Comparison of ENCODE assay signal across 19 cellular contexts in the genomic region with DNA sequence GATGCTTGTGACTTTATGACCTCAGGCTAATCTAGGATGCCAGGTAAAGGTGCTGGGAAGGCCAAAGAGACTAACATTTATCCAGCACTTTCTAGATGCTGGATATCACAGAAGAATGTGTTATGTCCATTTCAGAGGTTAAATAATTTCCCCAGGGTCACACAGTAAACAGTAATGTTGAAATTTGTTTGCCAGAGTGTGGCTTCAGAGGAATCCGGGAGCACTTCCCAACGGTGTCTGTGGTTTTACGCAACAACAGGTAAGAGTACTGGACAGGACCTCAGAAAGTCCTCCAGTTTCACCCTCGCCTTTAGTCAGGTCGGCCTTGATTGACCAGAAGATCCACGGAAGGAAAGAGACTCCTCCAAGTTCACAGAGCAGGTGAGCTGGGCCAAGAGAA. TPM values are rescaled to one million over a fixed set of nuclear protein-coding genes. Genes with fewer than 3 reads are reported as not detected.
DNase-seq lines count a peak whose midpoint lies in the region; ATAC-seq and TF ChIP-seq lines count a peak whose summit lies in the region.
"Had no signal": no experiment of that assay in that cellular context is flagged by ENCODE, and none has a peak within 500 bp of the region (broad histone marks: within the 10 kb centered on the region; RNA-seq: fewer than 3 reads in every experiment).

No MANE protein-coding gene starts in this region.

- H3K4me1 ChIP-seq in HCT116 (ENCODE audit: control insufficient read depth in 1 of 2, insufficient read depth in 2 of 2, low read length in 2 of 2): peaks cover 25 to 36% of the 10 kb centered on the region in 2 experiments
- peaks cover 4% of the 10 kb centered on the region for H3K4me1 ChIP-seq in neural progenitor cell

- peaks cover under 1% of the 10 kb centered on the region for H3K27me3 Mint-ChIP-seq in glutamatergic neuron (ENCODE audit: unreplicated experiment)
- peaks cover 4% of the 10 kb centered on the region for H3K27me3 Mint-ChIP-seq in neural progenitor cell (ENCODE audit: insufficient read depth, low read depth)
- H3K27me3 Mint-ChIP-seq in activated CD8-positive, alpha-beta memory T cell treated with anti-CD3 and anti-CD28 coated beads, Interleukin-2, amount 10 ng/mL, durations not matched to agents 7 days and 5 days: peaks cover 34% of the 10 kb centered on the region

- CTCF ChIA-PET in HCT116 (lab: Charles Lee): no interaction called here
- CTCF ChIA-PET in activated CD8-positive, alpha-beta memory T cell treated with anti-CD3 and anti-CD28 coated beads, Interleukin-2, amount 10 ng/mL, durations not matched to agents 7 days and 5 days (lab: Charles Lee): no interaction called here

- H3K79me2 ChIP-seq in HCT116 (ENCODE audit: insufficient read depth, low read length) (peaks cover 61% of the 10 kb centered on the region), neural progenitor cell (ENCODE audit: low read depth) (peaks cover 30% of the 10 kb centered on the region)

- H3K9me3 ChIP-seq in HCT116 (ENCODE audit: control insufficient read depth in 1 of 2, insufficient read depth in 1 of 2, low read depth in 1 of 2, low read length in 2 of 2) (no peaks in the 10 kb centered on the region), neural progenitor cell (ENCODE audit: low read depth) (no peaks in the 10 kb centered on the region)
- H3K9me3 ChIP-seq: Peyer's patch, tibial artery had no signal

- BruUV-seq in HCT116 (replicated peaks; lab: Mats Ljungman, UMichigan): no TSS peak

- H4K20me1 ChIP-seq in HCT116 (ENCODE audit: insufficient read depth): no peaks in the 10 kb centered on the region
- no peaks in the 10 kb centered on the region for H4K20me1 ChIP-seq in neural progenitor cell (ENCODE audit: low read depth)

- H3K4me3 ChIP-seq in HCT116 (replicated peaks in 1 of 2; ENCODE audit: low read depth in 1 of 2, low read length in 2 of 2): no peak overlapping the region
- H3K4me3 ChIP-seq in neural progenitor cell: no peak overlapping the region

- no peak for TF ChIP-seq POLR2A in HCT116 (IDR thresholded peaks at IDR 0.05; ENCODE audit: borderline replicate concordance, extremely low read depth, insufficient read depth, insufficient read length)

- intact Hi-C loops in HCT116 (cut with micrococcal nuclease): no loop called here

- no peaks in the 10 kb centered on the region for H3K36me3 Mint-ChIP-seq in glutamatergic neuron (ENCODE audit: unreplicated experiment)
- H3K36me3 Mint-ChIP-seq in neural progenitor cell: peaks cover 2% of the 10 kb centered on the region
- H3K36me3 Mint-ChIP-seq in activated CD8-positive, alpha-beta memory T cell treated with anti-CD3 and anti-CD28 coated beads, Interleukin-2, amount 10 ng/mL, durations not matched to agents 7 days and 5 days: peaks cover 2% of the 10 kb centered on the region

- H3K27ac Mint-ChIP-seq in glutamatergic neuron (ENCODE audit: unreplicated experiment): no peak overlapping the region
- no peak overlapping the region for H3K27ac Mint-ChIP-seq in neural progenitor cell
- no peak overlapping the region for H3K27ac Mint-ChIP-seq in activated CD8-positive, alpha-beta memory T cell treated with anti-CD3 and anti-CD28 coated beads, Interleukin-2, amount 10 ng/mL, durations not matched to agents 7 days and 5 days

- DNase-seq in HCT116 (ENCODE audit: low read depth, low spot score) (no peak), glutamatergic neuron (no peak), neural progenitor cell (ENCODE audit: low spot score) (no peak), NCI-H1092 treated with DMSO at 0.1 percent for 48 hours (lab: John Stamatoyannopoulos, UW) (no peak), DMS 273 treated with DMSO at 0.1 percent for 48 hours (lab: John Stamatoyannopoulos, UW) (no peak)
- no peak for DNase-seq in stimulated activated naive CD8-positive, alpha-beta T cell treated with anti-CD3 and anti-CD28 coated beads, Interleukin-15, Interleukin-2, amounts not matched to agents 100 U/mL and 50 U/mL, for 24 hours
- no peak for DNase-seq in activated CD8-positive, alpha-beta memory T cell treated with anti-CD3 and anti-CD28 coated beads, Interleukin-2, amount 10 ng/mL, durations not matched to agents 7 days and 5 days
- DNase-seq: activated gamma-delta T cell treated with Interleukin-2 at 50 U/mL for 16 hours; effector CD8-positive, alpha-beta T cell; EL; mesenchymal stem cell; NCI-H1930; NCI-H524 treated with DMSO at 0.1 percent for 48 hours; nucleus accumbens; Peyer's patch; stimulated activated CD8-positive, alpha-beta memory T cell treated with anti-CD3 and anti-CD28 coated beads, Interleukin-4, amount 100 ng/mL, for 48 hours; tibial artery had no signal

- H3K9ac ChIP-seq in HCT116 (ENCODE audit: low read length) (no peak overlapping the region), neural progenitor cell (no peak overlapping the region)

- H3K4me1 Mint-ChIP-seq in glutamatergic neuron (ENCODE audit: low read depth, unreplicated experiment) (peaks cover 6% of the 10 kb centered on the region), neural progenitor cell (peaks cover 7% of the 10 kb centered on the region)
- H3K4me1 Mint-ChIP-seq in activated CD8-positive, alpha-beta memory T cell treated with anti-CD3 and anti-CD28 coated beads, Interleukin-2, amount 10 ng/mL, durations not matched to agents 7 days and 5 days: peaks cover 2% of the 10 kb centered on the region

- POLR2A ChIA-PET in HCT116 (lab: Charles Lee): no interaction called here

- no peaks in the 10 kb centered on the region for H3K9me2 ChIP-seq in HCT116 (ENCODE audit: insufficient read depth)

- no peak for ATAC-seq in HCT116
- no peak for ATAC-seq in stimulated activated naive CD8-positive, alpha-beta T cell treated with anti-CD3 and anti-CD28 coated beads, Interleukin-15, Interleukin-2, amounts not matched to agents 100 U/mL and 50 U/mL, for 24 hours
- no peak for ATAC-seq in activated CD8-positive, alpha-beta memory T cell treated with anti-CD3 and anti-CD28 coated beads, Interleukin-2, amount 10 ng/mL, durations not matched to agents 7 days and 5 days

- no peaks in the 10 kb centered on the region for H3K27me3 ChIP-seq in HCT116 (ENCODE audit: insufficient read depth, low read length)
- no peaks in the 10 kb centered on the region for H3K27me3 ChIP-seq in neural progenitor cell
- H3K27me3 ChIP-seq: Peyer's patch, tibial artery had no signal

- H3K27ac ChIP-seq in HCT116 (ENCODE audit: low read depth, low read length) (no peak overlapping the region), VCaP (peak overlapping the region; percentile 87), neural progenitor cell (no peak overlapping the region)
- H3K27ac ChIP-seq: tibial artery had no signal

- H3K4me2 ChIP-seq in HCT116 (ENCODE audit: low read length): peak overlapping the region; percentile 45
- H3K4me2 ChIP-seq in neural progenitor cell: no peak overlapping the region

- H3F3A ChIP-seq in neural progenitor cell (ENCODE audit: low read depth): no peaks in the 10 kb centered on the region

- RAD21 ChIA-PET in HCT116 (lab: Charles Lee; ENCODE audit: low non-redundant PET in 1 of 2, low total read pairs in 2 of 2, uncharacterized antibody in 2 of 2, unreplicated experiment in 2 of 2): no interaction called here

- no peaks in the 10 kb centered on the region for H3K9me3 Mint-ChIP-seq in glutamatergic neuron (ENCODE audit: unreplicated experiment)
- peaks cover 2% of the 10 kb centered on the region for H3K9me3 Mint-ChIP-seq in neural progenitor cell
- H3K9me3 Mint-ChIP-seq in activated CD8-positive, alpha-beta memory T cell treated with anti-CD3 and anti-CD28 coated beads, Interleukin-2, amount 10 ng/mL, durations not matched to agents 7 days and 5 days (ENCODE audit: low read depth): no peaks in the 10 kb centered on the region

- TF ChIP-seq RAD21 in HCT116 (IDR thresholded peaks at IDR 0.05; ENCODE audit: low read depth): no peak

- no peak overlapping the region for H2AFZ ChIP-seq in HCT116 (ENCODE audit: low read depth, low read length, poor library complexity, severe bottlenecking)
- H2AFZ ChIP-seq in neural progenitor cell (replicated peaks): no peak overlapping the region

- peak overlapping the region; percentile 84 for H3K4me3 Mint-ChIP-seq in glutamatergic neuron (ENCODE audit: unreplicated experiment)
- peak overlapping the region; percentile 81 for H3K4me3 Mint-ChIP-seq in neural progenitor cell
- no peak overlapping the region for H3K4me3 Mint-ChIP-seq in activated CD8-positive, alpha-beta memory T cell treated with anti-CD3 and anti-CD28 coated beads, Interleukin-2, amount 10 ng/mL, durations not matched to agents 7 days and 5 days

- H3K36me3 ChIP-seq in HCT116 (ENCODE audit: control insufficient read depth in 1 of 2, insufficient read depth in 2 of 2, low read length in 2 of 2) (peaks cover 0 to 9% of the 10 kb centered on the region in 2 experiments; a peak in 1 of 4 replicates), neural progenitor cell (no peaks in the 10 kb centered on the region)
- H3K36me3 ChIP-seq: Peyer's patch, tibial artery had no signal

- TF ChIP-seq CTCF in HCT116 (IDR thresholded peaks at IDR 0.05 in 2 of 3, conservative IDR thresholded peaks at IDR 0.05 in 1 of 3; ENCODE audit: borderline replicate concordance in 1 of 3, insufficient read depth in 1 of 3, low read depth in 2 of 3, low read length in 2 of 3) (no peak), VCaP (conservative IDR thresholded peaks at IDR 0.05) (no peak), glutamatergic neuron (IDR thresholded peaks at IDR 0.05; ENCODE audit: partially characterized antibody, unreplicated experiment) (no peak), neural progenitor cell (IDR thresholded peaks at IDR 0.05) (no peak)

TF ChIP-seq in HCT116, 20 proteins besides CTCF, POLR2A, EP300 and RAD21 (continues in another document):
- TF ChIP-seq TCF7L2 (IDR thresholded peaks at IDR 0.05; ENCODE audit: borderline replicate concordance, extremely low read depth, insufficient read depth, insufficient read length) (no peak), SP1 (IDR thresholded peaks at IDR 0.05; ENCODE audit: low read depth) (no peak), YY1 (IDR thresholded peaks at IDR 0.05; ENCODE audit: extremely low read depth, insufficient replicate concordance, low read depth, low read length) (no peak), EZH2phosphoT487 (IDR thresholded peaks at IDR 0.05; ENCODE audit: borderline replicate concordance) (no peak), POLR2AphosphoS5 (IDR thresholded peaks at IDR 0.05; ENCODE audit: low read depth, low read length) (no peak), SRF (IDR thresholded peaks at IDR 0.05; ENCODE audit: low read depth) (no peak), EZH2 (IDR thresholded peaks at IDR 0.05) (no peak), CBX3 (IDR thresholded peaks at IDR 0.05; ENCODE audit: low read depth) (no peak), JUND (IDR thresholded peaks at IDR 0.05) (no peak)
- TF ChIP-seq, protein P1, sequence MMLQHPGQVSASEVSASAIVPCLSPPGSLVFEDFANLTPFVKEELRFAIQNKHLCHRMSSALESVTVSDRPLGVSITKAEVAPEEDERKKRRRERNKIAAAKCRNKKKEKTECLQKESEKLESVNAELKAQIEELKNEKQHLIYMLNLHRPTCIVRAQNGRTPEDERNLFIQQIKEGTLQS (IDR thresholded peaks at IDR 0.05): no peak

RNA-seq across cellular contexts. Expression of a gene that starts 1.7 kb away (rescaled TPM):
- total RNA-seq in HCT116 (2021; ENCODE audit: unreplicated experiment) (64.0 TPM), glutamatergic neuron (ENCODE audit: unreplicated experiment) (54.8 TPM), neural progenitor cell (ENCODE audit: low replicate concordance) (13.2 and 17.3 TPM in 2 replicates)
- 12.2 and 17.6 TPM in 2 replicates for polyA plus RNA-seq in HCT116 (2012)
- not detected for total RNA-seq in activated CD8-positive, alpha-beta memory T cell treated with anti-CD3 and anti-CD28 coated beads, Interleukin-2, amount 10 ng/mL, durations not matched to agents 7 days and 5 days
- total RNA-seq: activated CD8-positive, alpha-beta memory T cell treated with anti-CD3 and anti-CD28 coated beads for 36 hours had no signal

Comparison
In these comparisons a context has a peak if more than half of its experiments do, and no peak if none do; other contexts are left out.
1. RNA of a gene that starts 1.7 kb away (total RNA-seq): 64.0 TPM in HCT116 (single experiment), 54.8 TPM in glutamatergic neuron (single experiment) and 13.2 to 17.3 TPM in neural progenitor cell; not detected in activated CD8-positive, alpha-beta memory T cell treated with anti-CD3 and anti-CD28 coated beads, Interleukin-2, amount 10 ng/mL, durations not matched to agents 7 days and 5 days; every median in the first group is over 10 times any median in the second.